1 cellular context compared by ENCODE assay signal in genomic region chr13:40604135-40604534, GRCh38.
TF ChIP-seq lines count a peak whose summit lies in the region.

No MANE protein-coding gene starts in this region.

TF ChIP-seq in WTC11, 78 proteins besides CTCF, POLR2A, EP300 and RAD21 (continued from another document):
- TF ChIP-seq, protein P1, sequence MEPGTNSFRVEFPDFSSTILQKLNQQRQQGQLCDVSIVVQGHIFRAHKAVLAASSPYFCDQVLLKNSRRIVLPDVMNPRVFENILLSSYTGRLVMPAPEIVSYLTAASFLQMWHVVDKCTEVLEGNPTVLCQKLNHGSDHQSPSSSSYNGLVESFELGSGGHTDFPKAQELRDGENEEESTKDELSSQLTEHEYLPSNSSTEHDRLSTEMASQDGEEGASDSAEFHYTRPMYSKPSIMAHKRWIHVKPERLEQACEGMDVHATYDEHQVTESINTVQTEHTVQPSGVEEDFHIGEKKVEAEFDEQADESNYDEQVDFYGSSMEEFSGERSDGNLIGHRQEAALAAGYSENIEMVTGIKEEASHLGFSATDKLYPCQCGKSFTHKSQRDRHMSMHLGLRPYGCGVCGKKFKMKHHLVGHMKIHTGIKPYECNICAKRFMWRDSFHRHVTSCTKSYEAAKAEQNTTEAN (CRISPR knock-in tag; IDR thresholded peaks at IDR 0.05): no peak
- TF ChIP-seq TEAD1 (CRISPR knock-in tag; IDR thresholded peaks at IDR 0.05): no peak
- TF ChIP-seq RELA (CRISPR knock-in tag; IDR thresholded peaks at IDR 0.05; ENCODE audit: borderline replicate concordance): no peak
- TF ChIP-seq TEAD4 (CRISPR knock-in tag; IDR thresholded peaks at IDR 0.05): no peak
- TF ChIP-seq, protein P2, sequence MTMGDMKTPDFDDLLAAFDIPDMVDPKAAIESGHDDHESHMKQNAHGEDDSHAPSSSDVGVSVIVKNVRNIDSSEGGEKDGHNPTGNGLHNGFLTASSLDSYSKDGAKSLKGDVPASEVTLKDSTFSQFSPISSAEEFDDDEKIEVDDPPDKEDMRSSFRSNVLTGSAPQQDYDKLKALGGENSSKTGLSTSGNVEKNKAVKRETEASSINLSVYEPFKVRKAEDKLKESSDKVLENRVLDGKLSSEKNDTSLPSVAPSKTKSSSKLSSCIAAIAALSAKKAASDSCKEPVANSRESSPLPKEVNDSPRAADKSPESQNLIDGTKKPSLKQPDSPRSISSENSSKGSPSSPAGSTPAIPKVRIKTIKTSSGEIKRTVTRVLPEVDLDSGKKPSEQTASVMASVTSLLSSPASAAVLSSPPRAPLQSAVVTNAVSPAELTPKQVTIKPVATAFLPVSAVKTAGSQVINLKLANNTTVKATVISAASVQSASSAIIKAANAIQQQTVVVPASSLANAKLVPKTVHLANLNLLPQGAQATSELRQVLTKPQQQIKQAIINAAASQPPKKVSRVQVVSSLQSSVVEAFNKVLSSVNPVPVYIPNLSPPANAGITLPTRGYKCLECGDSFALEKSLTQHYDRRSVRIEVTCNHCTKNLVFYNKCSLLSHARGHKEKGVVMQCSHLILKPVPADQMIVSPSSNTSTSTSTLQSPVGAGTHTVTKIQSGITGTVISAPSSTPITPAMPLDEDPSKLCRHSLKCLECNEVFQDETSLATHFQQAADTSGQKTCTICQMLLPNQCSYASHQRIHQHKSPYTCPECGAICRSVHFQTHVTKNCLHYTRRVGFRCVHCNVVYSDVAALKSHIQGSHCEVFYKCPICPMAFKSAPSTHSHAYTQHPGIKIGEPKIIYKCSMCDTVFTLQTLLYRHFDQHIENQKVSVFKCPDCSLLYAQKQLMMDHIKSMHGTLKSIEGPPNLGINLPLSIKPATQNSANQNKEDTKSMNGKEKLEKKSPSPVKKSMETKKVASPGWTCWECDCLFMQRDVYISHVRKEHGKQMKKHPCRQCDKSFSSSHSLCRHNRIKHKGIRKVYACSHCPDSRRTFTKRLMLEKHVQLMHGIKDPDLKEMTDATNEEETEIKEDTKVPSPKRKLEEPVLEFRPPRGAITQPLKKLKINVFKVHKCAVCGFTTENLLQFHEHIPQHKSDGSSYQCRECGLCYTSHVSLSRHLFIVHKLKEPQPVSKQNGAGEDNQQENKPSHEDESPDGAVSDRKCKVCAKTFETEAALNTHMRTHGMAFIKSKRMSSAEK (CRISPR knock-in tag; IDR thresholded peaks at IDR 0.05; ENCODE audit: borderline replicate concordance): no peak
- no peak for TF ChIP-seq OVOL2 (CRISPR knock-in tag; IDR thresholded peaks at IDR 0.05; ENCODE audit: borderline replicate concordance)
- TF ChIP-seq MYBL2 (CRISPR knock-in tag; IDR thresholded peaks at IDR 0.05): no peak
- TF ChIP-seq, protein P3, sequence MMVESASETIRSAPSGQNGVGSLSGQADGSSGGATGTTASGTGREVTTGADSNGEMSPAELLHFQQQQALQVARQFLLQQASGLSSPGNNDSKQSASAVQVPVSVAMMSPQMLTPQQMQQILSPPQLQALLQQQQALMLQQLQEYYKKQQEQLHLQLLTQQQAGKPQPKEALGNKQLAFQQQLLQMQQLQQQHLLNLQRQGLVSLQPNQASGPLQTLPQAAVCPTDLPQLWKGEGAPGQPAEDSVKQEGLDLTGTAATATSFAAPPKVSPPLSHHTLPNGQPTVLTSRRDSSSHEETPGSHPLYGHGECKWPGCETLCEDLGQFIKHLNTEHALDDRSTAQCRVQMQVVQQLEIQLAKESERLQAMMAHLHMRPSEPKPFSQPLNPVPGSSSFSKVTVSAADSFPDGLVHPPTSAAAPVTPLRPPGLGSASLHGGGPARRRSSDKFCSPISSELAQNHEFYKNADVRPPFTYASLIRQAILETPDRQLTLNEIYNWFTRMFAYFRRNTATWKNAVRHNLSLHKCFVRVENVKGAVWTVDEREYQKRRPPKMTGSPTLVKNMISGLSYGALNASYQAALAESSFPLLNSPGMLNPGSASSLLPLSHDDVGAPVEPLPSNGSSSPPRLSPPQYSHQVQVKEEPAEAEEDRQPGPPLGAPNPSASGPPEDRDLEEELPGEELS (CRISPR knock-in tag; IDR thresholded peaks at IDR 0.05): no peak
- no peak for TF ChIP-seq KAT7 (CRISPR knock-in tag; IDR thresholded peaks at IDR 0.05; ENCODE audit: borderline replicate concordance)
